ENCODE assay signal across 29 cellular contexts in the genomic region with DNA sequence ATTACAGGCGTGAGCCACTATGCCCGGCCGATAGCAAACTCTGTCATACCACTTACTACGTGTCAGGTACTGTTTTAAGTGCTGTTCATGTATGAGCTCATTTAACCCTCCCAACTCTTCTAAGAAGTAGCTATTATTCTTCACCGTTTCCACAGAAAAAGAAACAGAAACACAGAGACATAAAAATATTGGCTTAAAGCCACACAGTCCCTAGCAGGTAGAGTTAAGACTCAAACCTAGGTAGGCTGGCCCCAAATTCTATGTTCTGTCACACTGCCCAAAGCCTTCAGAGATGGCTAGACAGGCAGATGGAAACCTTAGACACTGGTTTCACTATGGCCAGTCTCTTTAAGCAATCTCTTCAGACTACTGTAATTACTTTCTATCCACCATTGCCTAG.
DNase-seq lines count a peak whose midpoint lies in the region; ATAC-seq, FAIRE-seq and TF ChIP-seq lines count a peak whose summit lies in the region.
"Had no signal": no experiment of that assay in that cellular context is flagged by ENCODE, and none has a peak within 500 bp of the region (broad histone marks: within the 10 kb centered on the region; RNA-seq: fewer than 3 reads in every experiment).

No MANE protein-coding gene starts in this region.

- no peak overlapping the region for H2BK15ac ChIP-seq in IMR-90 (ENCODE audit: low read depth, low read length)

- no peak overlapping the region for H3K14ac ChIP-seq in IMR-90 (replicated peaks; ENCODE audit: low read depth, low read length)

- H3F3A ChIP-seq in neural progenitor cell (ENCODE audit: low read depth) = no peaks in the 10 kb centered on the region

- H3K23ac ChIP-seq in IMR-90 (ENCODE audit: low read depth, low read length) = no peak overlapping the region

- FAIRE-seq in GM12892 (lab: Jason Lieb, UNC) = peak; percentile 44

- in situ Hi-C loops in IMR-90 (cut with MboI; ENCODE audit: low sequenced_read_pairs) = loop anchor here (10.0 kb wide), 1 partner anchor 1332 kb away; no protein-coding TSS in a partner anchor

- no peak overlapping the region for H3K4me3 Mint-ChIP-seq in mesothelial cell of epicardium
- H3K4me3 Mint-ChIP-seq in neural progenitor cell = no peak overlapping the region
- H3K4me3 Mint-ChIP-seq: activated CD4-positive, alpha-beta T cell treated with anti-CD3 and anti-CD28 coated beads, Interleukin-2, amount 10 ng/mL, durations not matched to agents 7 days and 5 days; activated naive CD4-positive, alpha-beta T cell treated with anti-CD3 and anti-CD28 coated beads, Interleukin-2, amount 10 ng/mL, durations not matched to agents 7 days and 5 days; activated T-helper 1 cell treated with anti-CD3 and anti-CD28 coated beads, Interleukin-12 subunit alpha, Interleukin-12 subunit beta, Interleukin-2, Interleukin-4 antibody, amounts not matched to agents 30 ng/mL and 10 ng/mL and 1 ng/mL, durations not matched to agents 14 hours and 24 hours and 36 hours; effector memory CD8-positive, alpha-beta T cell had no signal

- no peak overlapping the region; the same call in 1 of the 2 replicates for H3K18ac ChIP-seq in IMR-90 (ENCODE audit: low read depth, low read length)

- POLR2A ChIA-PET in IMR-90 (lab: Charles Lee; ENCODE audit: unreplicated experiment) = no interaction called here

- H3K27me3 ChIP-seq in IMR-90 (ENCODE audit: control insufficient read depth, insufficient read depth, low read length) (no peaks in the 10 kb centered on the region), upper lobe of left lung (no peaks in the 10 kb centered on the region), neural progenitor cell (no peaks in the 10 kb centered on the region)
- H3K27me3 ChIP-seq: adrenal gland, neutrophil, sigmoid colon, SJCRH30, transverse colon had no signal

- H3K9me1 ChIP-seq in IMR-90 (ENCODE audit: insufficient read depth, low read length) = no peaks in the 10 kb centered on the region

- no peak overlapping the region for H2AFZ ChIP-seq in IMR-90 (replicated peaks; ENCODE audit: low read length, poor library complexity)
- H2AFZ ChIP-seq in neural progenitor cell (replicated peaks) = no peak overlapping the region

- no peak overlapping the region for H2AK5ac ChIP-seq in IMR-90 (ENCODE audit: low read depth, low read length)

- TF ChIP-seq CTCF in IMR-90 (conservative IDR thresholded peaks at IDR 0.05; ENCODE audit: low read depth, low read length) = no peak
- TF ChIP-seq CTCF in mesothelial cell of epicardium (IDR thresholded peaks at IDR 0.05; ENCODE audit: unreplicated experiment) = no peak
- TF ChIP-seq CTCF in upper lobe of left lung (IDR thresholded peaks at IDR 0.05) = no peak
- no peak for TF ChIP-seq CTCF in neural progenitor cell (IDR thresholded peaks at IDR 0.05)

- 100% methylated on average over 1 of the region's 5 CpGs; no CpG with 5 or more reads in 1 of the 2 experiments for WGBS in IMR-90 (ENCODE audit: extremely low coverage in 2 of 2, insufficient read length in 1 of 2), 2 experiments
- 74 to 78% methylated on average over 5 of the region's 5 CpGs for WGBS in upper lobe of left lung, 2 donors

- H3K9me3 Mint-ChIP-seq in mesothelial cell of epicardium (no peaks in the 10 kb centered on the region), neural progenitor cell (no peaks in the 10 kb centered on the region)
- H3K9me3 Mint-ChIP-seq: activated CD4-positive, alpha-beta T cell treated with anti-CD3 and anti-CD28 coated beads, Interleukin-2, amount 10 ng/mL, durations not matched to agents 7 days and 5 days; activated naive CD4-positive, alpha-beta T cell treated with anti-CD3 and anti-CD28 coated beads, Interleukin-2, amount 10 ng/mL, durations not matched to agents 7 days and 5 days; activated T-helper 1 cell treated with anti-CD3 and anti-CD28 coated beads, Interleukin-12 subunit alpha, Interleukin-12 subunit beta, Interleukin-2, Interleukin-4 antibody, amounts not matched to agents 30 ng/mL and 10 ng/mL and 1 ng/mL, durations not matched to agents 14 hours and 24 hours and 36 hours; effector memory CD8-positive, alpha-beta T cell had no signal

- TF ChIP-seq EP300 in upper lobe of left lung (IDR thresholded peaks at IDR 0.05) = no peak

- H3K4me3 ChIP-seq in IMR-90 (ENCODE audit: insufficient read depth, low read depth, low read length) (no peak overlapping the region), upper lobe of left lung (no peak overlapping the region), neural progenitor cell (no peak overlapping the region)
- H3K4me3 ChIP-seq: adrenal gland, psoas muscle, sigmoid colon, SJCRH30, transverse colon had no signal

- H3K27ac ChIP-seq in IMR-90 (ENCODE audit: insufficient read depth, low read length) = no peak overlapping the region
- H3K27ac ChIP-seq in upper lobe of left lung = no peak overlapping the region
- no peak overlapping the region for H3K27ac ChIP-seq in neural progenitor cell
- H3K27ac ChIP-seq: adrenal gland, neutrophil, psoas muscle, sigmoid colon, SJCRH30, transverse colon, WERI-Rb-1 had no signal

- TF ChIP-seq RAD21 in IMR-90 (IDR thresholded peaks at IDR 0.05; ENCODE audit: low read length) = no peak

- H3K9me3 ChIP-seq in IMR-90 (ENCODE audit: control insufficient read depth, insufficient read depth, low read length) = no peaks in the 10 kb centered on the region
- H3K9me3 ChIP-seq in upper lobe of left lung = no peaks in the 10 kb centered on the region
- no peaks in the 10 kb centered on the region for H3K9me3 ChIP-seq in neural progenitor cell (ENCODE audit: low read depth)
- H3K9me3 ChIP-seq: neutrophil, psoas muscle, sigmoid colon, SJCRH30, transverse colon had no signal

- TF ChIP-seq POLR2A in GM12892 (IDR thresholded peaks at IDR 0.05; ENCODE audit: low read depth, low read length) (no peak), IMR-90 (IDR thresholded peaks at IDR 0.05; ENCODE audit: low read depth, low read length) (no peak), upper lobe of left lung (IDR thresholded peaks at IDR 0.05) (no peak)

- H3K4me1 Mint-ChIP-seq in mesothelial cell of epicardium (peaks cover 70% of the 10 kb centered on the region), neural progenitor cell (peaks cover 23% of the 10 kb centered on the region)
- H3K4me1 Mint-ChIP-seq: activated CD4-positive, alpha-beta T cell treated with anti-CD3 and anti-CD28 coated beads, Interleukin-2, amount 10 ng/mL, durations not matched to agents 7 days and 5 days; activated naive CD4-positive, alpha-beta T cell treated with anti-CD3 and anti-CD28 coated beads, Interleukin-2, amount 10 ng/mL, durations not matched to agents 7 days and 5 days had no signal

- H3K79me1 ChIP-seq in IMR-90 (ENCODE audit: low read depth in 1 of 2, low read length in 2 of 2) = no peaks in the 10 kb centered on the region

- BruUV-seq in IMR-90 (replicated peaks; lab: Mats Ljungman, UMichigan) = no TSS peak

- H2BK5ac ChIP-seq in IMR-90 (ENCODE audit: low read depth, low read length, poor library complexity, severe bottlenecking) = no peak overlapping the region

- H3K4me1 ChIP-seq in IMR-90 (ENCODE audit: control insufficient read depth, insufficient read depth, low read length) (peaks cover 4% of the 10 kb centered on the region), upper lobe of left lung (peaks cover 0 to 2% (median 0%) of the 10 kb centered on the region in 4 donors), neural progenitor cell (peaks cover 19% of the 10 kb centered on the region)

- intact Hi-C loops in IMR-90 (cut with micrococcal nuclease) = loop anchor here (10.0 kb wide), 1 partner anchor 772 kb away; no protein-coding TSS in a partner anchor

- no peak overlapping the region for H4K5ac ChIP-seq in IMR-90 (ENCODE audit: low read depth, low read length)

- ATAC-seq in GM21526 (IDR thresholded peaks at IDR 0.05; ENCODE audit: low FRiP score, unreplicated experiment) = peak; percentile 56
- no peak for ATAC-seq in IMR-90 (ENCODE audit: low read depth)
- no peak for ATAC-seq in upper lobe of left lung (ENCODE audit: low FRiP score in 2 of 2)
- ATAC-seq: effector memory CD8-positive, alpha-beta T cell; left colon; psoas muscle had no signal

- dilution Hi-C loops in IMR-90 (cut with HindIII; ENCODE audit: low sequenced_read_pairs, unreplicated experiment) = no loop called here

- DNase-seq in GM12892 (ENCODE audit: insufficient read length) = no peak
- no peak for DNase-seq in IMR-90
- no peak for DNase-seq in mesothelial cell of epicardium (ENCODE audit: low spot score in 2 of 2, unreplicated experiment in 2 of 2)
- DNase-seq in upper lobe of left lung = no peak
- no peak for DNase-seq in pons (ENCODE audit: low spot score)
- DNase-seq in mesenteric fat pad (ENCODE audit: low spot score) = no peak
- no peak for DNase-seq in neural progenitor cell (ENCODE audit: low spot score)
- DNase-seq: activated CD4-positive, alpha-beta T cell treated with anti-CD3 and anti-CD28 coated beads, Interleukin-2, amount 10 ng/mL, durations not matched to agents 7 days and 5 days; activated naive CD4-positive, alpha-beta T cell treated with anti-CD3 and anti-CD28 coated beads, Interleukin-2, amount 10 ng/mL, durations not matched to agents 7 days and 5 days; adrenal gland; central memory CD4-positive, alpha-beta T cell; effector memory CD8-positive, alpha-beta T cell; H7; left colon; NCI-H1092; NCI-H1694; NCI-H446; NCI-H748 treated with DMSO at 0.1 percent for 48 hours; psoas muscle; sigmoid colon; SJCRH30; stimulated activated CD4-positive, alpha-beta T cell treated with anti-CD3 and anti-CD28 coated beads, Interleukin-12 subunit alpha, Interleukin-12 subunit beta, amount 100 ng/mL, for 4 hours; stimulated activated CD4-positive, alpha-beta T cell treated with anti-CD3 and anti-CD28 coated beads, Interleukin-4, amount 100 ng/mL, for 24 hours; T1000; transverse colon; WERI-Rb-1 had no signal

- H3K4me2 ChIP-seq in IMR-90 (ENCODE audit: low read depth, low read length) (no peak overlapping the region), neural progenitor cell (no peak overlapping the region)

- H4K20me1 ChIP-seq in IMR-90 (ENCODE audit: insufficient read depth, low read length) = no peaks in the 10 kb centered on the region
- no peaks in the 10 kb centered on the region for H4K20me1 ChIP-seq in neural progenitor cell (ENCODE audit: low read depth)

- H3K4ac ChIP-seq in IMR-90 (ENCODE audit: low read depth, low read length) = no peak overlapping the region

- H3K27ac Mint-ChIP-seq in mesothelial cell of epicardium (peak overlapping the region; percentile 45), neural progenitor cell (no peak overlapping the region)
- H3K27ac Mint-ChIP-seq: activated CD4-positive, alpha-beta T cell treated with anti-CD3 and anti-CD28 coated beads, Interleukin-2, amount 10 ng/mL, durations not matched to agents 7 days and 5 days; activated naive CD4-positive, alpha-beta T cell treated with anti-CD3 and anti-CD28 coated beads, Interleukin-2, amount 10 ng/mL, durations not matched to agents 7 days and 5 days; activated T-helper 1 cell treated with anti-CD3 and anti-CD28 coated beads, Interleukin-12 subunit alpha, Interleukin-12 subunit beta, Interleukin-2, Interleukin-4 antibody, amounts not matched to agents 30 ng/mL and 10 ng/mL and 1 ng/mL, durations not matched to agents 14 hours and 24 hours and 36 hours; effector memory CD8-positive, alpha-beta T cell had no signal

- H3K79me2 ChIP-seq in neural progenitor cell (ENCODE audit: low read depth) = no peaks in the 10 kb centered on the region

- H2BK20ac ChIP-seq in IMR-90 (ENCODE audit: low read depth, low read length) = peak overlapping the region; percentile 8; the same call in 1 of the 2 replicates

- no peak overlapping the region for H4K8ac ChIP-seq in IMR-90 (ENCODE audit: low read depth in 2 of 2, low read length in 2 of 2)

- no peaks in the 10 kb centered on the region for H3K27me3 Mint-ChIP-seq in mesothelial cell of epicardium (ENCODE audit: low read depth)
- no peaks in the 10 kb centered on the region for H3K27me3 Mint-ChIP-seq in neural progenitor cell (ENCODE audit: insufficient read depth, low read depth)
- H3K27me3 Mint-ChIP-seq: activated naive CD4-positive, alpha-beta T cell treated with anti-CD3 and anti-CD28 coated beads, Interleukin-2, amount 10 ng/mL, durations not matched to agents 7 days and 5 days had no signal

- H3K56ac ChIP-seq in IMR-90 (ENCODE audit: extremely low read depth, insufficient read depth, low read length) = no peak overlapping the region

- no peak overlapping the region for H3K9ac ChIP-seq in IMR-90 (ENCODE audit: low read depth, low read length)
- H3K9ac ChIP-seq in neural progenitor cell = no peak overlapping the region

- no peaks in the 10 kb centered on the region for H3K36me3 Mint-ChIP-seq in mesothelial cell of epicardium
- H3K36me3 Mint-ChIP-seq in neural progenitor cell = no peaks in the 10 kb centered on the region
- H3K36me3 Mint-ChIP-seq: activated naive CD4-positive, alpha-beta T cell treated with anti-CD3 and anti-CD28 coated beads, Interleukin-2, amount 10 ng/mL, durations not matched to agents 7 days and 5 days had no signal

- H2AK9ac ChIP-seq in IMR-90 (replicated peaks; ENCODE audit: low read depth, low read length, poor library complexity) = no peak overlapping the region

- H4K91ac ChIP-seq in IMR-90 (ENCODE audit: insufficient read depth, low read depth, low read length) = no peak overlapping the region

- H2BK120ac ChIP-seq in IMR-90 (ENCODE audit: low read depth, low read length) = 0 out of 2 replicates have a peak overlapping the region, but pooled peaks have one; percentile 32

- H3K36me3 ChIP-seq in IMR-90 (ENCODE audit: control insufficient read depth, insufficient read depth, low read length) (no peaks in the 10 kb centered on the region), upper lobe of left lung (no peaks in the 10 kb centered on the region), neural progenitor cell (no peaks in the 10 kb centered on the region)
- H3K36me3 ChIP-seq: adrenal gland, neutrophil, sigmoid colon, SJCRH30, transverse colon, WERI-Rb-1 had no signal

- CTCF ChIA-PET in IMR-90 (lab: Yijun Ruan, JAX) = no interaction called here
